ENCODE assay signal across 9 cellular contexts in the genomic region with DNA sequence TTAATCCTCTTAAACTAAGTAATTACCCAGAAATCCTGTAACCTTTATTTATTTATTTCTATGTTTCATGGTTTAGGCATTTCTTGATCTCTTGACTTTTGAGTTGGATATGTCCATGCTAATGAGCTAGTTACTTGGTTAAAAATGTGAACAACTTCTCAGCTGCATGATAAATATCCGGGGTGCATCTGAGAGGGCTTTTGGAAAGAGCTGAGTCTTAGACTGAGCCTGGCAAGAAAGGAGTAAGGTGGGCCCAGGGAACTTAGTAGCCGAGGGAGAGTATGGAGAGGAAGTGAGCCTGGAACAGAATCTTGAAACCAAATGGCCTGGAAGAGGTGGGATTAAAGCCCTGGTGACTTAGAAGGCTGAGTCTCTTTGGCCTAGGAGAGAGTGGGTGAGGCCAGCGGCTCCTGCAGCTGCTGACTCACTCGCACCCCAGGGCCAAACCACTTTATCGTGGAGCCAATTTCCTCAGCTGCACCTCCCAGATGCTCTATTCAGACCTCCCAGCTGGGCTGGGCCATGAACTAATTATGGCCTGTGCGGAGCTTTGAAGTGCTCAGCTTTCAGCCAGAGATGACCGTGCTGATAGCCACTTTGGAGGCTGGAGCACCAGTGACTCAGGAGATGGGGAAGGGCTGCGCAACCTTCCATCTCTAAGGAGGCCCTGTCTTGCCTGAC. TPM values are rescaled to one million over a fixed set of nuclear protein-coding genes. Genes with fewer than 3 reads are reported as not detected.
DNase-seq lines count a peak whose midpoint lies in the region; ATAC-seq, FAIRE-seq and TF ChIP-seq lines count a peak whose summit lies in the region.
"Had no signal": no experiment of that assay in that cellular context is flagged by ENCODE, and none has a peak within 500 bp of the region (broad histone marks: within the 10 kb centered on the region; RNA-seq: fewer than 3 reads in every experiment).

No MANE protein-coding gene starts in this region.

- TF ChIP-seq CTCF in bronchial epithelial cell (IDR thresholded peaks at IDR 0.05; ENCODE audit: insufficient read depth, low read length, severe bottlenecking), result no peak
- TF ChIP-seq CTCF in neutrophil (IDR thresholded peaks at IDR 0.05), result no peak
- TF ChIP-seq CTCF in GM13976 (IDR thresholded peaks at IDR 0.05; ENCODE audit: borderline replicate concordance, control extremely low read depth, extremely low read depth, insufficient read depth, missing control alignments), result no peak

- FAIRE-seq in bronchial epithelial cell (lab: Jason Lieb, UNC), result peak; percentile 52

- H3K9me3 ChIP-seq in neutrophil, result no peaks in the 10 kb centered on the region

- H3K4me1 ChIP-seq in neutrophil (ENCODE audit: control insufficient read depth in 1 of 2, insufficient read depth in 1 of 2, low read depth in 1 of 2, low read length in 1 of 2), result peaks cover 48 to 53% of the 10 kb centered on the region in 2 experiments

- in situ Hi-C loops in ACHN (cut with HindIII; ENCODE audit: low pct_ligation_motif_present, low pct_unique_long_range_greater_than_20kb, low sequenced_read_pairs), result no loop called here
- in situ Hi-C loops in GM13976 (cut with MboI; ENCODE audit: low sequenced_read_pairs, unreplicated experiment), result no loop called here

- H3K27ac ChIP-seq in neutrophil, result peak overlapping the region; percentile 88

- H3K36me3 ChIP-seq in bronchial epithelial cell (ENCODE audit: control insufficient read depth, insufficient read depth, low read length) (no peaks in the 10 kb centered on the region), neutrophil (no peaks in the 10 kb centered on the region)

- no peak for ATAC-seq in HG03432 (IDR thresholded peaks at IDR 0.05; ENCODE audit: unreplicated experiment)
- ATAC-seq in GM21390 (IDR thresholded peaks at IDR 0.05; ENCODE audit: unreplicated experiment), result no peak

- H3K4me3 ChIP-seq in bronchial epithelial cell (ENCODE audit: low read depth, low read length) (no peak overlapping the region), neutrophil (ENCODE audit: low read depth in 1 of 2, low read length in 1 of 2) (peak overlapping the region; percentile 28 to 32)

- DNase-seq in EH (ENCODE audit: low read depth) (peak; percentile 98), NCI-H2196 (lab: John Stamatoyannopoulos, UW; ENCODE audit: unreplicated experiment) (peak; percentile 71), bronchial epithelial cell (ENCODE audit: low read depth) (peak; percentile 56), ACHN (no peak), GM13976 (ENCODE audit: low spot score) (no peak)
- DNase-seq: activated effector memory CD4-positive, alpha-beta T cell treated with anti-CD3 and anti-CD28 coated beads, Interleukin-2, amount 50 U/mL, for 16 hours had no signal

- H3K27me3 ChIP-seq in bronchial epithelial cell (ENCODE audit: control insufficient read depth, insufficient read depth, low read length) (peaks cover 2% of the 10 kb centered on the region), neutrophil (no peaks in the 10 kb centered on the region)

RNA-seq across cellular contexts. Expression of gene TGM3, which starts 19.1 kb away (rescaled TPM):
- 11.8 and 42.6 TPM in 2 replicates for total RNA-seq in bronchial epithelial cell

Comparison
In these comparisons a context has a peak if more than half of its experiments do, and no peak if none do; other contexts are left out.
1. DNase-seq: peak in EH (single experiment), NCI-H2196 (single experiment) and bronchial epithelial cell (single experiment); none in ACHN (single experiment) and GM13976 (single experiment).